In the genomic region with DNA sequence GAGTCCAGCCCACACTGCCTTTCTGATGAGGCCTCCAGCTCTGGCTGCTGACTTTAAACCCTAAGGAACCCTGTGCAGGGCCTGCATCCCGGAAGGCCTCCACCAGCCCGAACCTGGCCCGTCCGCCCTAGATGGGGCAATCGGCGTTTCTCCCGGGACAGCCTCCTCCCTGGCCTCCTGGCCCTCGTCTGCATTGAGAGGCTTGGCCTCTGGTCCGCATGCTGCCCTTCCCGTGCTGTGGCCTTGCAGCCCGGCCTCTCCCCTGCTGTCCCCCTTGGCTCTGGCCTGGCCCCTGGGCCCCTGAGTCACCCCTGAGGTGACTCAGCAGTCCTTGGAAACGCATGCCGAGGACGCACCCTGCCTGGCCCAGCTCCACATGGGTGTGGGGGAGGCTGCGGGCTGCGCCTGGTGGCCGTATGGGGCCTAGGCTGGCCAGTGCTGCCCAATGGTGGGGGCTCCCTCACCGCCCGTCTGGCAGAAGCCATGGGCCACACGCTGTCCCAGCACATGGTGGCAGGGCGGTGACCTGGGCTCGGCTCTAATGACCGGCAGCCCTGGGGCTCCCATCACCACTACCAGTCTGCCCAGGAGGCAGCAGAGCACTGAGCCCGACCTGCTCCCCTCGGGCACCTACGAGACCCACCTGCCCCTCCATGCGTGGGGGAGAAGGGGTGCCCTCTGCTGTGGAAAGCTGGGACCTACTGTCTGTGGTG, we compare ENCODE assay signal across 8 cellular contexts. TPM values are rescaled to one million over a fixed set of nuclear protein-coding genes. Genes with fewer than 3 reads are reported as not detected.
A peak's percentile ranks its signal among the peaks of the same experiment; 100 is the strongest.
DNase-seq lines count a peak whose midpoint lies in the region; ATAC-seq and TF ChIP-seq lines count a peak whose summit lies in the region.

No MANE protein-coding gene starts in this region.

- ATAC-seq in right cardiac atrium (peak; percentile 75 to 88), HG03469 (IDR thresholded peaks at IDR 0.05; ENCODE audit: unreplicated experiment) (no peak)

- H4K20me1 ChIP-seq in smooth muscle cell (ENCODE audit: low read depth) = peaks cover 100% of the 10 kb centered on the region

- H3K4me1 ChIP-seq in right cardiac atrium (ENCODE audit: control insufficient read depth, insufficient read depth, low read length) (peaks cover 54% of the 10 kb centered on the region), smooth muscle cell (ENCODE audit: low read depth) (peaks cover 53% of the 10 kb centered on the region)

- H3K27ac ChIP-seq in right cardiac atrium (ENCODE audit: low read length) (peak overlapping the region; percentile 90), smooth muscle cell (ENCODE audit: low read depth) (peak overlapping the region; percentile 95)

- no peaks in the 10 kb centered on the region for H3K27me3 ChIP-seq in right cardiac atrium (ENCODE audit: control insufficient read depth, insufficient read depth)
- no peaks in the 10 kb centered on the region for H3K27me3 ChIP-seq in smooth muscle cell (ENCODE audit: low read depth)

- H3K36me3 ChIP-seq in smooth muscle cell (ENCODE audit: low read depth) = no peaks in the 10 kb centered on the region

- H3K4me3 ChIP-seq in WI38 (ENCODE audit: low read depth, low read length) = peak overlapping the region; percentile 8; the same call in 1 of the 2 replicates
- no peak overlapping the region for H3K4me3 ChIP-seq in right cardiac atrium (ENCODE audit: low read length)
- no peak overlapping the region for H3K4me3 ChIP-seq in smooth muscle cell

- TF ChIP-seq CTCF in WI38 (IDR thresholded peaks at IDR 0.05; ENCODE audit: low read depth, low read length) (no peak), smooth muscle cell (IDR thresholded peaks at IDR 0.05; ENCODE audit: borderline replicate concordance, insufficient read depth, poor library complexity, severe bottlenecking) (no peak)

- intact Hi-C loops in right cardiac atrium (cut with DNase I) = no loop called here

- H3K9ac ChIP-seq in smooth muscle cell (ENCODE audit: low read depth) = peak overlapping the region; percentile 84

- H3F3A ChIP-seq in smooth muscle cell (ENCODE audit: low read depth) = peaks cover 43% of the 10 kb centered on the region

- H3K79me2 ChIP-seq in smooth muscle cell (ENCODE audit: low read depth) = peaks cover 73% of the 10 kb centered on the region

- no peak overlapping the region for H2AFZ ChIP-seq in smooth muscle cell (ENCODE audit: low read depth)

- H3K4me2 ChIP-seq in smooth muscle cell = peak overlapping the region; percentile 53

- WGBS in right cardiac atrium = 41% methylated on average over 27 of the region's 27 CpGs
- WGBS in smooth muscle cell (ENCODE audit: low lambda C conversion rate) = 28% methylated on average over 24 of the region's 27 CpGs

- peak; percentile 80 for DNase-seq in H4 (ENCODE audit: low spot score)
- DNase-seq in right cardiac atrium = peak; percentile 94
- peak; percentile 84 for DNase-seq in smooth muscle cell (lab: John Stamatoyannopoulos, UW; ENCODE audit: unreplicated experiment)
- no peak for DNase-seq in 8988T
- no peak for DNase-seq in NK-92 (lab: John Stamatoyannopoulos, UW; ENCODE audit: unreplicated experiment)
- DNase-seq in NCI-H2081 (lab: John Stamatoyannopoulos, UW) = no peak

- H3K9me3 ChIP-seq in right cardiac atrium (ENCODE audit: control insufficient read depth, low read length) (no peaks in the 10 kb centered on the region), smooth muscle cell (replicated peaks; ENCODE audit: low read depth) (no peaks in the 10 kb centered on the region)

RNA-seq across cellular contexts. Expression of gene SH3GL1, which starts 25.7 kb away (rescaled TPM):
- 34.1 TPM in 2 replicates for total RNA-seq in H4 (2014; rRNA removed; shearing (Covaris generic))
- 10 to 100 TPM; 26.3 to 40.3 (median 31.8) TPM for total RNA-seq in right cardiac atrium
- 27.7 TPM for polyA plus RNA-seq in right cardiac atrium
- total RNA-seq in smooth muscle cell = 50.1 and 52.9 TPM in 2 replicates
- polyA plus RNA-seq in smooth muscle cell = 120 and 132 TPM in 2 replicates

RNA-seq across cellular contexts. Expression of gene CHAF1A, which starts 27.8 kb away (rescaled TPM):
- total RNA-seq in H4 (2014; rRNA removed; shearing (Covaris generic)) = 18.6 and 19.0 TPM in 2 replicates
- total RNA-seq in right cardiac atrium = 1 to 10 TPM; 5.4 to 7.7 (median 6.2) TPM
- 4.3 TPM for polyA plus RNA-seq in right cardiac atrium
- 3.8 and 14.7 TPM in 2 replicates for total RNA-seq in smooth muscle cell
- 11.4 and 14.8 TPM in 2 replicates for polyA plus RNA-seq in smooth muscle cell

RNA-seq across cellular contexts. Expression of gene MPND, which starts 31.2 kb away (rescaled TPM):
- total RNA-seq in H4 (2014; rRNA removed; shearing (Covaris generic)) = 1.7 and 2.9 TPM in 2 replicates
- 10 to 100 TPM; 22.8 to 25.8 (median 25.2) TPM for total RNA-seq in right cardiac atrium
- polyA plus RNA-seq in right cardiac atrium = 24.9 TPM
- 2.4 and 3.9 TPM in 2 replicates for total RNA-seq in smooth muscle cell
- 10.9 and 14.6 TPM in 2 replicates for polyA plus RNA-seq in smooth muscle cell

RNA-seq across cellular contexts. Expression of gene STAP2, which starts 36.0 kb away (rescaled TPM):
- total RNA-seq in H4 (2014; rRNA removed; shearing (Covaris generic)) = 0.19 and 0.78 TPM in 2 replicates
- total RNA-seq in right cardiac atrium = 10 to 100 TPM in 3 of 4 donors, 1 to 10 TPM in 1; 6.7 to 13.9 (median 11.3) TPM
- polyA plus RNA-seq in right cardiac atrium = 7.8 TPM
- 10.7 and 13.0 TPM in 2 replicates for total RNA-seq in smooth muscle cell
- 8.3 and 26.5 TPM in 2 replicates for polyA plus RNA-seq in smooth muscle cell

Comparison
In these comparisons a context has a peak if more than half of its experiments do, and no peak if none do; other contexts are left out.
1. DNase-seq: peak in H4 (single experiment), right cardiac atrium (3 of 3) and smooth muscle cell (single experiment); none in 8988T (single experiment), NK-92 (single experiment) and NCI-H2081 (0 of 2).